In genomic region chr6:1908784-1909183, GRCh38 we compare ENCODE assay signal across 27 cellular contexts.
"Had no signal": no experiment of that assay in that cellular context is flagged by ENCODE, and none has a peak within 500 bp of the region (broad histone marks: within the 10 kb centered on the region; RNA-seq: fewer than 3 reads in every experiment).

No MANE protein-coding gene starts in this region.

- DNase-seq: activated CD4-positive, alpha-beta T cell treated with anti-CD3 and anti-CD28 coated beads for 48 hours; activated CD4-positive, alpha-beta T cell treated with anti-CD3 and anti-CD28 coated beads, Interleukin-2, amount 50 U/mL, for 48 hours; activated CD8-positive, alpha-beta memory T cell treated with anti-CD3 and anti-CD28 coated beads for 24 hours; activated effector memory CD4-positive, alpha-beta T cell treated with Interleukin-2 at 50 U/mL for 16 hours; activated naive CD4-positive, alpha-beta T cell treated with Interleukin-2 at 50 U/mL for 16 hours; anterior cingulate cortex; body of pancreas; effector memory CD4-positive, alpha-beta T cell; erythroblast; heart left ventricle; midbrain; naive thymus-derived CD4-positive, alpha-beta T cell; nucleus accumbens; stimulated activated CD4-positive, alpha-beta T cell treated with anti-CD3 and anti-CD28 coated beads, Interleukin-15, amount 100 ng/mL, for 24 hours; stimulated activated CD4-positive, alpha-beta T cell treated with anti-CD3 and anti-CD28 coated beads, Interleukin-2, amount 100 ng/mL, for 24 hours; stimulated activated naive CD4-positive, alpha-beta T cell treated with Interleukin-2 at 50 U/mL for 16 hours had no signal

- H3K27ac ChIP-seq: body of pancreas, gastroesophageal sphincter, heart left ventricle, parathyroid adenoma, right atrium auricular region, thoracic aorta, VCaP had no signal

- H3K79me2 ChIP-seq: parathyroid adenoma had no signal

- H3K9me3 ChIP-seq: body of pancreas, gastroesophageal sphincter, heart left ventricle, right atrium auricular region, thoracic aorta had no signal

- H3K27me3 Mint-ChIP-seq: activated naive CD8-positive, alpha-beta T cell; memory B cell; naive thymus-derived CD4-positive, alpha-beta T cell had no signal

- H3K27ac Mint-ChIP-seq: activated naive CD8-positive, alpha-beta T cell; memory B cell; naive thymus-derived CD4-positive, alpha-beta T cell had no signal

- H3K9ac ChIP-seq: parathyroid adenoma had no signal

- H2AFZ ChIP-seq: parathyroid adenoma had no signal

- H3K9me3 Mint-ChIP-seq: memory B cell; naive thymus-derived CD4-positive, alpha-beta T cell had no signal

- H3K4me3 Mint-ChIP-seq: activated naive CD8-positive, alpha-beta T cell; memory B cell; naive thymus-derived CD4-positive, alpha-beta T cell had no signal

- ATAC-seq: activated CD4-positive, CD25-positive, alpha-beta regulatory T cell treated with anti-CD3 and anti-CD28 coated beads, Interleukin-2, amount 50 U/mL, for 24 hours; body of pancreas; gastroesophageal sphincter; heart left ventricle; naive thymus-derived CD4-positive, alpha-beta T cell had no signal

- H3K4me1 Mint-ChIP-seq: memory B cell had no signal

- H3K4me1 ChIP-seq: parathyroid adenoma, right atrium auricular region had no signal

- H3K36me3 ChIP-seq: gastroesophageal sphincter, heart left ventricle, right atrium auricular region, thoracic aorta had no signal

- H3K27me3 ChIP-seq: body of pancreas, gastroesophageal sphincter, heart left ventricle, right atrium auricular region had no signal

- FAIRE-seq: colon, TTC549, urothelium cell line had no signal

- H3K4me3 ChIP-seq: body of pancreas, gastroesophageal sphincter, heart left ventricle, right atrium auricular region, thoracic aorta had no signal
